ENCODE assay signal across 32 cellular contexts in the genomic region with DNA sequence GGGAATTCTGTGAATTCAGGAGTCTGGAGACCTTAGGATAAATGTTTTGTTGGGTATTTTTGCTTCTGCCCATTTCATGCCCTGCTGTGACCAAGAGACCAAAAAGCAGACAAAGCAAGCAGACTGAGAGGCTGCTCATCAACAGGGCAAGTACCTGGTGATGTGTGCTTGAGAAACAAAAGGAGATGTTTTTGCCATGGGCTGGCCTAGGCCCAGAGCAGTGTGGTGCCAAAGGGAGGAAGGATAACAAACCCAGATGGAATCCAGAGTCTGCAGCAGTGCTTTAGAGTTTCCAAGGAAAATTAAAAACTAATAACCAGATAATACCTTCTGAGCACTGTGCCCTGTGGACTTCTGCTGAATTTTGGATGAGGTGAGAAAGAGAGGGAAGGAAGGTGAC.
"Had no signal": no experiment of that assay in that cellular context is flagged by ENCODE, and none has a peak within 500 bp of the region (broad histone marks: within the 10 kb centered on the region; RNA-seq: fewer than 3 reads in every experiment).

No MANE protein-coding gene starts in this region.

- H3K36me3 Mint-ChIP-seq: activated naive CD4-positive, alpha-beta T cell treated with anti-CD3 and anti-CD28 coated beads, Interleukin-2, amount 50 U/mL, for 24 hours; activated naive CD8-positive, alpha-beta T cell treated with anti-CD3 and anti-CD28 coated beads, Interleukin-2, amount 10 ng/mL, durations not matched to agents 7 days and 5 days had no signal

- H3K36me3 ChIP-seq: ascending aorta, cardiac muscle cell, Peyer's patch, SJSA1 had no signal

- H3K9me3 Mint-ChIP-seq: activated CD4-positive, alpha-beta T cell treated with anti-CD3 and anti-CD28 coated beads, Interleukin-2, amount 10 ng/mL, durations not matched to agents 7 days and 5 days; activated naive CD4-positive, alpha-beta T cell treated with anti-CD3 and anti-CD28 coated beads, Interleukin-2, amount 50 U/mL, for 24 hours; activated naive CD8-positive, alpha-beta T cell treated with anti-CD3 and anti-CD28 coated beads, Interleukin-2, amount 10 ng/mL, durations not matched to agents 7 days and 5 days; activated T-cell treated with anti-CD3 and anti-CD28 coated beads, Interleukin-2, amount 50 U/mL, for 24 hours; activated T-helper 2 cell treated with anti-CD3 and anti-CD28 coated beads, Interferon-gamma antibody, Interleukin-2, Interleukin-4, amounts not matched to agents 10 μg/mL and 5 μg/mL and 100 μg/mL, durations not matched to agents 14 hours and 24 hours and 36 hours; central memory CD8-positive, alpha-beta T cell; T-helper 1 cell treated with Interleukin-12 subunit alpha and Interleukin-12 subunit beta and Interleukin-4 antibody, amounts not matched to agents 30 μg/mL and 1 μg/mL, for 36 hours; T-helper 2 cell treated with Interferon-gamma antibody and Interleukin-4, amounts not matched to agents 5 μg/mL and 100 μg/mL, for 36 hours had no signal

- H3K4me1 Mint-ChIP-seq: activated CD4-positive, alpha-beta T cell treated with anti-CD3 and anti-CD28 coated beads for 36 hours; activated CD4-positive, alpha-beta T cell treated with anti-CD3 and anti-CD28 coated beads, Interleukin-2, amount 10 ng/mL, durations not matched to agents 7 days and 5 days; activated naive CD4-positive, alpha-beta T cell treated with anti-CD3 and anti-CD28 coated beads, Interleukin-2, amount 50 U/mL, for 24 hours; activated naive CD8-positive, alpha-beta T cell treated with anti-CD3 and anti-CD28 coated beads, Interleukin-2, amount 10 ng/mL, durations not matched to agents 7 days and 5 days; central memory CD8-positive, alpha-beta T cell had no signal

- H3K27me3 ChIP-seq: ascending aorta, cardiac muscle cell, Peyer's patch, SJSA1 had no signal

- H3K27me3 Mint-ChIP-seq: activated CD4-positive, alpha-beta T cell treated with anti-CD3 and anti-CD28 coated beads for 36 hours; activated CD4-positive, alpha-beta T cell treated with anti-CD3 and anti-CD28 coated beads, Interleukin-2, amount 10 ng/mL, durations not matched to agents 7 days and 5 days; activated naive CD4-positive, alpha-beta T cell treated with anti-CD3 and anti-CD28 coated beads, Interleukin-2, amount 50 U/mL, for 24 hours; activated naive CD8-positive, alpha-beta T cell treated with anti-CD3 and anti-CD28 coated beads, Interleukin-2, amount 10 ng/mL, durations not matched to agents 7 days and 5 days; activated T-cell treated with anti-CD3 and anti-CD28 coated beads, Interleukin-2, amount 50 U/mL, for 24 hours; central memory CD8-positive, alpha-beta T cell had no signal

- ATAC-seq: activated CD4-positive, alpha-beta T cell treated with anti-CD3 and anti-CD28 coated beads for 36 hours; activated CD4-positive, CD25-positive, alpha-beta regulatory T cell treated with anti-CD3 and anti-CD28 coated beads, Interleukin-2, amount 50 U/mL, for 24 hours; activated CD8-positive, alpha-beta T cell treated with anti-CD3 and anti-CD28 coated beads, Interleukin-2, amount 10 ng/mL, durations not matched to agents 7 days and 5 days; K562; PC-3 had no signal

- H3K9me3 ChIP-seq: ascending aorta, Peyer's patch, SJSA1, SK-N-SH had no signal

- DNase-seq: activated CD4-positive, alpha-beta T cell treated with anti-CD3 and anti-CD28 coated beads for 36 hours; activated CD4-positive, alpha-beta T cell treated with anti-CD3 and anti-CD28 coated beads, Interleukin-2, amount 10 ng/mL, durations not matched to agents 7 days and 5 days; activated CD4-positive, alpha-beta T cell treated with anti-CD3 and anti-CD28 coated beads, Interleukin-2, amount 50 U/mL, for 48 hours; activated CD8-positive, alpha-beta T cell treated with anti-CD3 and anti-CD28 coated beads, Interleukin-2, amount 10 ng/mL, durations not matched to agents 7 days and 5 days; activated gamma-delta T cell; activated naive CD4-positive, alpha-beta T cell treated with Interleukin-2 at 50 U/mL for 16 hours; activated naive CD8-positive, alpha-beta T cell treated with anti-CD3 and anti-CD28 coated beads, Interleukin-2, amount 10 ng/mL, durations not matched to agents 7 days and 5 days; activated T-cell treated with anti-CD3 and anti-CD28 coated beads, Interleukin-2, amount 50 U/mL, for 24 hours; amygdala; NCI-H1105 treated with DMSO at 0.1 percent for 48 hours; NCI-H1436; NCI-H1694; NCI-H1930; NCI-H446 treated with DMSO at 0.1 percent for 48 hours; NCI-H69; NCI-H82; NK-92 treated with Interleukin-12 subunit alpha and Interleukin-12 subunit beta, amount 100 ng/mL, for 24 hours; PC-3; Peyer's patch; RPMI8226; SHP77 treated with DMSO at 0.1 percent for 48 hours; SK-N-SH had no signal

- H3K27ac Mint-ChIP-seq: activated CD4-positive, alpha-beta T cell treated with anti-CD3 and anti-CD28 coated beads for 36 hours; activated CD4-positive, alpha-beta T cell treated with anti-CD3 and anti-CD28 coated beads, Interleukin-2, amount 10 ng/mL, durations not matched to agents 7 days and 5 days; activated CD8-positive, alpha-beta T cell treated with anti-CD3 and anti-CD28 coated beads, Interleukin-2, amount 10 ng/mL, durations not matched to agents 7 days and 5 days; activated naive CD4-positive, alpha-beta T cell treated with anti-CD3 and anti-CD28 coated beads, Interleukin-2, amount 50 U/mL, for 24 hours; activated naive CD8-positive, alpha-beta T cell treated with anti-CD3 and anti-CD28 coated beads, Interleukin-2, amount 10 ng/mL, durations not matched to agents 7 days and 5 days; activated T-cell treated with anti-CD3 and anti-CD28 coated beads, Interleukin-2, amount 50 U/mL, for 24 hours; activated T-helper 2 cell treated with anti-CD3 and anti-CD28 coated beads, Interferon-gamma antibody, Interleukin-2, Interleukin-4, amounts not matched to agents 10 μg/mL and 5 μg/mL and 100 μg/mL, durations not matched to agents 14 hours and 24 hours and 36 hours; T-helper 1 cell treated with Interleukin-12 subunit alpha and Interleukin-12 subunit beta and Interleukin-4 antibody, amounts not matched to agents 30 μg/mL and 1 μg/mL, for 36 hours; T-helper 2 cell treated with Interferon-gamma antibody and Interleukin-4, amounts not matched to agents 5 μg/mL and 100 μg/mL, for 36 hours had no signal

- H3K27ac ChIP-seq: ascending aorta, cardiac muscle cell, Peyer's patch, SJSA1 had no signal

- H3K4me3 Mint-ChIP-seq: activated CD4-positive, alpha-beta T cell treated with anti-CD3 and anti-CD28 coated beads for 36 hours; activated CD4-positive, alpha-beta T cell treated with anti-CD3 and anti-CD28 coated beads, Interleukin-2, amount 10 ng/mL, durations not matched to agents 7 days and 5 days; activated CD8-positive, alpha-beta T cell treated with anti-CD3 and anti-CD28 coated beads, Interleukin-2, amount 10 ng/mL, durations not matched to agents 7 days and 5 days; activated naive CD4-positive, alpha-beta T cell treated with anti-CD3 and anti-CD28 coated beads, Interleukin-2, amount 50 U/mL, for 24 hours; activated naive CD8-positive, alpha-beta T cell treated with anti-CD3 and anti-CD28 coated beads, Interleukin-2, amount 10 ng/mL, durations not matched to agents 7 days and 5 days; activated T-cell treated with anti-CD3 and anti-CD28 coated beads, Interleukin-2, amount 50 U/mL, for 24 hours; central memory CD8-positive, alpha-beta T cell; T-helper 1 cell treated with Interleukin-12 subunit alpha and Interleukin-12 subunit beta and Interleukin-4 antibody, amounts not matched to agents 30 μg/mL and 1 μg/mL, for 36 hours; T-helper 2 cell treated with Interferon-gamma antibody and Interleukin-4, amounts not matched to agents 5 μg/mL and 100 μg/mL, for 36 hours had no signal

- H3K4me1 ChIP-seq: ascending aorta, Peyer's patch, SJSA1 had no signal

- H3K4me3 ChIP-seq: ascending aorta, cardiac muscle cell, K562, Peyer's patch, SJSA1 had no signal
